Comparison of ENCODE assay signal across 14 cellular contexts in the genomic region with DNA sequence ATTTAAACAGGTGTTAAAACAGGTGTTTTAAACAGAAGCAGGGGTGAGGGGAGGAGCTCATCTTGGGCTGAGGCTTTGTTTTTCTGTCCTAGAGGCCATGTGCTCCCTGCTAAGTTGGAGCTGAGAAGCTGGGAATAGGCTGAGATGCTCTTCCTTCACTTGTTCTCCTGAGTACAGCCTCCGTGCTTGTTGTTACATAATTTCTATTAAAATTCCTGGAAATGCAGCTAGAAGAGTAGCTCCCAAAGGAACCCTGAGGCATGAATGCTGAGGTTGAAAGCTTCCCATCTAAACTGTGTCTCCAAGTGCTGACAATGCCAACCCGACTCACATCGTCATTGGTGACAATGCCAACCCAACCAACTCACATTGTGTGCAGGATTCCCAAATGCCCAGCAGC.
"Had no signal": no experiment of that assay in that cellular context is flagged by ENCODE, and none has a peak within 500 bp of the region (broad histone marks: within the 10 kb centered on the region; RNA-seq: fewer than 3 reads in every experiment).

No MANE protein-coding gene starts in this region.

- DNase-seq: dorsolateral prefrontal cortex; effector CD4-positive, alpha-beta T cell; kidney; naive B cell; pancreas; right lobe of liver; stimulated activated CD4-positive, alpha-beta T cell treated with anti-CD3 and anti-CD28 coated beads, Interleukin-12 subunit alpha, Interleukin-12 subunit beta, amount 100 ng/mL, for 4 hours; stimulated activated CD4-positive, alpha-beta T cell treated with anti-CD3 and anti-CD28 coated beads, Interleukin-1b, Interleukin-23, amount 100 ng/mL, for 48 hours; stimulated activated CD4-positive, alpha-beta T cell treated with anti-CD3 and anti-CD28 coated beads, Interleukin-4, amount 100 ng/mL, for 1 hour; stimulated activated CD8-positive, alpha-beta memory T cell treated with anti-CD3 and anti-CD28 coated beads, Interleukin-4, amount 100 ng/mL, for 48 hours; stimulated activated naive CD4-positive, alpha-beta T cell; stimulated activated naive CD8-positive, alpha-beta T cell treated with anti-CD3 and anti-CD28 coated beads, Interleukin-15, amount 100 ng/mL, for 72 hours; thyroid gland; trophoblast cell had no signal
